16 cellular contexts compared by ENCODE assay signal in the genomic region with DNA sequence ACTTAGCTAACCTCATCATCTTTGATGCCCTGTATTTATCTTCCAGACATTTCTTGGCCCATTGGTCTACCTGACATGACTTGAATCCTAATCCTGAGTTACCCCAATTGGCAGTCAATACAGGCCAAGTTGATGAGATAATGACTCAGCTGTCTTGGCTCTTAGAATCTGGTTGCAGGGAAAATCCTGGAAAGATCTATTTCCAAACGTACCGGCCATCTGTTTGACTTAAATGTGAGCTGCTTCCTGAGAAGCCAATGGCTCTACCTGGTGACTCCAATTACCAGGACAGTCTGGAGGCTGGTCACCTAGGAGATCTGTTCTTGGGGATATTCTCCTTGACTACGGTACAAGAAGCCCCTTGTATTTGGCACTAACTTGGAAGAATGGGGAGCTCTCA.
DNase-seq lines count a peak whose midpoint lies in the region; ATAC-seq and TF ChIP-seq lines count a peak whose summit lies in the region.
"Had no signal": no experiment of that assay in that cellular context is flagged by ENCODE, and none has a peak within 500 bp of the region (broad histone marks: within the 10 kb centered on the region; RNA-seq: fewer than 3 reads in every experiment).

No MANE protein-coding gene starts in this region.

- no peak for TF ChIP-seq CTCF in heart right ventricle (IDR thresholded peaks at IDR 0.05)

- intact Hi-C loops in heart right ventricle (cut with DNase I) = no loop called here

- no peaks in the 10 kb centered on the region for H3K4me1 ChIP-seq in heart right ventricle

- 64 to 87% methylated on average over 3 of the region's 3 CpGs for WGBS in heart right ventricle, 2 donors

- H3K9me3 ChIP-seq in heart right ventricle = peaks cover 0 to 11% (median 0%) of the 10 kb centered on the region in 11 donors

- H3K27me3 ChIP-seq in heart right ventricle = no peaks in the 10 kb centered on the region

- no peak for ATAC-seq in heart right ventricle
- ATAC-seq: HCT116 had no signal

- DNase-seq in DMS 273 treated with DMSO at 0.1 percent for 48 hours (lab: John Stamatoyannopoulos, UW) (peak; percentile 42), NCI-H524 treated with DMSO at 0.1 percent for 48 hours (lab: John Stamatoyannopoulos, UW) (peak; percentile 35), cerebellar cortex (ENCODE audit: low spot score) (peak; percentile 83), pons (ENCODE audit: low spot score) (peak; percentile 6), heart right ventricle (no peak), anterior cingulate cortex (lab: John Stamatoyannopoulos, UW) (no peak), OCI-M2 (lab: John Stamatoyannopoulos, UW; ENCODE audit: unreplicated experiment) (no peak)
- DNase-seq: Calu3; CD4-positive, alpha-beta T cell; DMS153; DMS79 treated with DMSO at 0.1 percent for 48 hours; EL; GDM1; GM23248 had no signal

- no peak overlapping the region for H3K27ac ChIP-seq in heart right ventricle
- H3K27ac ChIP-seq: GM23248, HL-60 had no signal

- no peaks in the 10 kb centered on the region for H3K36me3 ChIP-seq in heart right ventricle

- H3K4me3 ChIP-seq in heart right ventricle = no peak overlapping the region
- H3K4me3 ChIP-seq: GM23248 had no signal

Comparison
In these comparisons a context has a peak if more than half of its experiments do, and no peak if none do; other contexts are left out.
1. DNase-seq: peak in DMS 273 treated with DMSO at 0.1 percent for 48 hours (single experiment), NCI-H524 treated with DMSO at 0.1 percent for 48 hours (single experiment), cerebellar cortex (single experiment) and pons (single experiment); none in heart right ventricle (0 of 2), anterior cingulate cortex (0 of 58) and OCI-M2 (single experiment).